20 cellular contexts compared by ENCODE assay signal in genomic region chr13:109154546-109154945, GRCh38.
DNase-seq lines count a peak whose midpoint lies in the region; ATAC-seq and TF ChIP-seq lines count a peak whose summit lies in the region.
"Had no signal": no experiment of that assay in that cellular context is flagged by ENCODE, and none has a peak within 500 bp of the region (broad histone marks: within the 10 kb centered on the region; RNA-seq: fewer than 3 reads in every experiment).

No MANE protein-coding gene starts in this region.

- DNase-seq in AG10803 (ENCODE audit: low read depth) (peak; percentile 49), NCI-H226 (peak; percentile 52), cardiac fibroblast (ENCODE audit: low read depth in 2 of 2) (peak; percentile 35 to 52), kidney tubule cell (ENCODE audit: low spot score) (peak; percentile 10), kidney glomerular epithelial cell (lab: John Stamatoyannopoulos, UW) (no peak), glomerular visceral epithelial cell (ENCODE audit: extremely low spot score) (no peak)
- DNase-seq: activated CD4-positive, alpha-beta T cell treated with anti-CD3 and anti-CD28 coated beads, Interleukin-2, amount 50 U/mL, for 4 hours; activated naive CD4-positive, alpha-beta T cell treated with anti-CD3 and anti-CD28 coated beads, Interleukin-2, amount 10 ng/mL, durations not matched to agents 7 days and 5 days; COR-L47; effector memory CD4-positive, alpha-beta T cell; gastrocnemius medialis; NCI-H1694 treated with DMSO at 0.1 percent for 48 hours; NCI-H510A; retina; stimulated activated CD4-positive, alpha-beta T cell treated with anti-CD3 and anti-CD28 coated beads, Interleukin-1b, Interleukin-23, amount 100 ng/mL, for 48 hours; SW 1271 had no signal

- no peak overlapping the region for H3K4me3 ChIP-seq in AG10803 (ENCODE audit: low read length)
- no peak overlapping the region for H3K4me3 ChIP-seq in cardiac fibroblast (replicated peaks in 1 of 2; ENCODE audit: low read depth in 2 of 2, low read length in 2 of 2)
- H3K4me3 ChIP-seq: gastrocnemius medialis, HAP-1, neural progenitor cell had no signal

- ATAC-seq in GM21723 (IDR thresholded peaks at IDR 0.05; ENCODE audit: unreplicated experiment), result no peak
- ATAC-seq in GM19035 (IDR thresholded peaks at IDR 0.05; ENCODE audit: unreplicated experiment), result no peak

- TF ChIP-seq CTCF in AG10803 (conservative IDR thresholded peaks at IDR 0.05; ENCODE audit: low read length), result no peak
- no peak for TF ChIP-seq CTCF in cardiac fibroblast (IDR thresholded peaks at IDR 0.05; ENCODE audit: low read depth, low read length)

Comparison
In these comparisons a context has a peak if more than half of its experiments do, and no peak if none do; other contexts are left out.
1. DNase-seq: peak in AG10803 (single experiment), NCI-H226 (single experiment), cardiac fibroblast (2 of 2) and kidney tubule cell (single experiment); none in kidney glomerular epithelial cell (single experiment) and glomerular visceral epithelial cell (single experiment).